11 cellular contexts compared by ENCODE assay signal in the genomic region with DNA sequence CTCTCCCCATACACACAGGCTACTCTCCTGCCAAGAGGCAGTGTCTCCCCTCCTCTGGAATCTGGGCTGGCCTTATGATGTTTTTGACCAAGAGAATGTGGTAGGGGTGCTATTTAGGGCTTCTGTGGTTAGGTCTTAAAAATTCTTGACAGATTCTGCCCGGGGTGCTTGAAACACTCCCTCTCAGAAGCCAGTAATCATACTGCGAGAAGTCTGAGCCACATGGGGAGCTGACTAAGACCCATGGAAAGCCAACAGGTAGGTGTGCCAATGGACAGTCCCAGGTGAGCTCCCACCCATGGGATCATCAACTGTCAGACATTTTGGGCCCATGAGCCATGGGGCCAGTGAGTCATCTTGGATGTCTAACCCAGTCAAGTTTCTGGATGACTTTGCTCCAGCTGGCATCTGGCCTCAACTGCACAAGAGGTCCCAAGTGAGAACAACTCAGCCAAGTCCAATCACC.
DNase-seq lines count a peak whose midpoint lies in the region; ATAC-seq and TF ChIP-seq lines count a peak whose summit lies in the region.
"Had no signal": no experiment of that assay in that cellular context is flagged by ENCODE, and none has a peak within 500 bp of the region (broad histone marks: within the 10 kb centered on the region; RNA-seq: fewer than 3 reads in every experiment).

No MANE protein-coding gene starts in this region.

- H3K36me3 ChIP-seq in prostate gland: no peaks in the 10 kb centered on the region

- H3K4me1 ChIP-seq in prostate gland (replicated peaks): no peaks in the 10 kb centered on the region
- H3K4me1 ChIP-seq: body of pancreas had no signal

- H3K27me3 ChIP-seq in prostate gland (replicated peaks; ENCODE audit: insufficient read depth): no peaks in the 10 kb centered on the region
- H3K27me3 ChIP-seq: body of pancreas had no signal

- no peak overlapping the region for H3K27ac ChIP-seq in prostate gland
- H3K27ac ChIP-seq: body of pancreas had no signal

- no peaks in the 10 kb centered on the region for H3K9me3 ChIP-seq in prostate gland
- H3K9me3 ChIP-seq: body of pancreas had no signal

- no peak for TF ChIP-seq CTCF in prostate gland (IDR thresholded peaks at IDR 0.05)

- no peak for TF ChIP-seq POLR2A in prostate gland (IDR thresholded peaks at IDR 0.05)

- 43% methylated on average over 2 of the region's 2 CpGs for WGBS in prostate gland

- intact Hi-C loops in prostate gland (cut with DNase I): no loop called here

- H3K4me3 ChIP-seq in prostate gland: no peak overlapping the region
- H3K4me3 ChIP-seq: body of pancreas had no signal

- DNase-seq in activated T-cell treated with anti-CD3 and anti-CD28 coated beads for 48 hours (ENCODE audit: low read depth) (peak; percentile 23), activated T-cell treated with anti-CD3 and anti-CD28 coated beads for 4 hours (no peak), T1000 (lab: John Stamatoyannopoulos, UW) (peak; percentile 13), prostate gland (ENCODE audit: low spot score) (no peak), cerebellar nuclear complex (lab: John Stamatoyannopoulos, UW) (no peak), D341Med (ENCODE audit: low spot score) (no peak)
- DNase-seq in stimulated activated CD8-positive, alpha-beta memory T cell treated with anti-CD3 and anti-CD28 coated beads, Interleukin-4, amount 100 ng/mL, for 48 hours: peak; percentile 36
- DNase-seq: body of pancreas, naive B cell, NCI-H524 treated with DMSO at 0.1 percent for 48 hours had no signal

- peak; percentile 67 for ATAC-seq in HG02798 (IDR thresholded peaks at IDR 0.05; ENCODE audit: poor library complexity, unreplicated experiment)
- ATAC-seq: body of pancreas had no signal

Comparison
In these comparisons a context has a peak if more than half of its experiments do, and no peak if none do; other contexts are left out.
1. DNase-seq: peak in activated T-cell treated with anti-CD3 and anti-CD28 coated beads for 48 hours (single experiment), T1000 (single experiment) and stimulated activated CD8-positive, alpha-beta memory T cell treated with anti-CD3 and anti-CD28 coated beads, Interleukin-4, amount 100 ng/mL, for 48 hours (single experiment); none in activated T-cell treated with anti-CD3 and anti-CD28 coated beads for 4 hours (single experiment), prostate gland (single experiment), cerebellar nuclear complex (0 of 2) and D341Med (single experiment).